ENCODE assay signal across 26 cellular contexts in the genomic region with DNA sequence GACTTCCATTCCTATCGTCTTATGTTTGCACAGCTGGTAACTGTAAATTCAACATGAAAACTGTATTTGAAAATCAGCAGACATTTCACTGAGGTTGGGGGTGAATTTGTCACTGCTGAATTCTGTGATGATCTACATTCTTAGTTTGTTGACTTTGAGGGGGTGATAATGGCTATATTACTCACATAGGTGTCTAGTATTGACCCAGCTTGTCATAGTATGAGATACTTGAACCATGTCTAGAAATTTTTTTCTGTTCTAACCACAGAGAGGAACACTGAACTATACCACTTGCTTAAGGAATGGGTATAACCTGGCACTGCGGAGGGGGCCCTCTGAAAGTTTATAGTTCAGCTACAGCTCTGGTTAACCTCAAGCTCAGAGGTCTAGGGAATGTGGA.
DNase-seq lines count a peak whose midpoint lies in the region; ATAC-seq and TF ChIP-seq lines count a peak whose summit lies in the region.
"Had no signal": no experiment of that assay in that cellular context is flagged by ENCODE, and none has a peak within 500 bp of the region (broad histone marks: within the 10 kb centered on the region; RNA-seq: fewer than 3 reads in every experiment).

No MANE protein-coding gene starts in this region.

- H3K36me3 Mint-ChIP-seq in HFFc6 (ENCODE audit: low read depth), result peaks cover 5% of the 10 kb centered on the region; the same call in 1 of the 2 replicates
- H3K36me3 Mint-ChIP-seq: activated naive CD8-positive, alpha-beta T cell treated with anti-CD3 and anti-CD28 coated beads, Interleukin-2, amount 10 ng/mL, durations not matched to agents 7 days and 5 days; brain; memory B cell; naive B cell had no signal

- TF ChIP-seq CTCF in HFFc6 (IDR thresholded peaks at IDR 0.05), result no peak
- TF ChIP-seq CTCF in astrocyte of the spinal cord (IDR thresholded peaks at IDR 0.05; ENCODE audit: low read depth, low read length), result no peak
- TF ChIP-seq CTCF in osteoblast (IDR thresholded peaks at IDR 0.05; ENCODE audit: extremely low read depth, low read depth, low read length), result no peak

- H4K20me1 ChIP-seq in osteoblast (ENCODE audit: insufficient read depth, low read length), result no peaks in the 10 kb centered on the region
- H4K20me1 ChIP-seq: BLaER1 had no signal

- H3K4me1 Mint-ChIP-seq in HFFc6 (ENCODE audit: low read depth), result peaks cover 33% of the 10 kb centered on the region
- H3K4me1 Mint-ChIP-seq: activated naive CD8-positive, alpha-beta T cell treated with anti-CD3 and anti-CD28 coated beads, Interleukin-2, amount 10 ng/mL, durations not matched to agents 7 days and 5 days; activated T-helper 17 cell treated with anti-CD3 and anti-CD28 coated beads, Interleukin-2, amount 50 U/mL, for 72 hours; endodermal cell; memory B cell had no signal

- no peak overlapping the region; the same call in 1 of the 2 replicates for H3K4me3 Mint-ChIP-seq in HFFc6
- H3K4me3 Mint-ChIP-seq: activated naive CD8-positive, alpha-beta T cell treated with anti-CD3 and anti-CD28 coated beads, Interleukin-2, amount 10 ng/mL, durations not matched to agents 7 days and 5 days; activated T-helper 17 cell treated with anti-CD3 and anti-CD28 coated beads, Interleukin-2, amount 50 U/mL, for 72 hours; brain; endodermal cell; memory B cell; naive B cell; T-helper 2 cell treated with Interferon-gamma antibody and Interleukin-4, amounts not matched to agents 5 μg/mL and 100 μg/mL, for 36 hours had no signal

- H3K4me3 ChIP-seq in astrocyte of the spinal cord (ENCODE audit: low read depth, low read length), result no peak overlapping the region
- H3K4me3 ChIP-seq in osteoblast (ENCODE audit: insufficient read depth, low read length), result no peak overlapping the region
- H3K4me3 ChIP-seq: BLaER1, esophagus squamous epithelium, HAP-1 had no signal

- H3K79me2 ChIP-seq in osteoblast (ENCODE audit: insufficient read depth, low read length), result no peaks in the 10 kb centered on the region

- H3K9me3 ChIP-seq in osteoblast (ENCODE audit: low read depth, low read length), result peaks cover 2% of the 10 kb centered on the region
- H3K9me3 ChIP-seq: HAP-1, SK-N-SH had no signal

- peak overlapping the region; percentile 52 for H3K4me2 ChIP-seq in osteoblast (ENCODE audit: insufficient read depth, low read length)
- H3K4me2 ChIP-seq: BLaER1 had no signal

- in situ Hi-C loops in astrocyte of the spinal cord (cut with HindIII; ENCODE audit: low sequenced_read_pairs), result no loop called here

- no peaks in the 10 kb centered on the region for H3K27me3 Mint-ChIP-seq in HFFc6 (ENCODE audit: insufficient read depth)

- no peaks in the 10 kb centered on the region for H3K27me3 ChIP-seq in osteoblast (ENCODE audit: insufficient read depth, low read length)
- H3K27me3 ChIP-seq: BLaER1, esophagus squamous epithelium had no signal

- ATAC-seq in GM21619 (IDR thresholded peaks at IDR 0.05; ENCODE audit: unreplicated experiment), result no peak
- ATAC-seq: activated T-helper 17 cell treated with anti-CD3 and anti-CD28 coated beads, Interleukin-2, amount 50 U/mL, for 72 hours had no signal

- peak overlapping the region; percentile 54 for H3K27ac ChIP-seq in osteoblast (ENCODE audit: low read depth, low read length)
- H3K27ac ChIP-seq: BLaER1, esophagus squamous epithelium, WERI-Rb-1 had no signal

- H3K9me3 Mint-ChIP-seq in HFFc6, result peaks cover 11% of the 10 kb centered on the region
- H3K9me3 Mint-ChIP-seq: memory B cell had no signal

- H3K36me3 ChIP-seq in osteoblast (ENCODE audit: insufficient read depth, low read length), result no peaks in the 10 kb centered on the region
- H3K36me3 ChIP-seq: BLaER1, esophagus squamous epithelium, HAP-1, WERI-Rb-1 had no signal

- peak overlapping the region; percentile 89 for H3K27ac Mint-ChIP-seq in HFFc6
- H3K27ac Mint-ChIP-seq: activated naive CD8-positive, alpha-beta T cell treated with anti-CD3 and anti-CD28 coated beads, Interleukin-2, amount 10 ng/mL, durations not matched to agents 7 days and 5 days; activated T-helper 17 cell treated with anti-CD3 and anti-CD28 coated beads, Interleukin-2, amount 50 U/mL, for 72 hours; brain; endodermal cell; memory B cell; naive B cell; T-helper 2 cell treated with Interferon-gamma antibody and Interleukin-4, amounts not matched to agents 5 μg/mL and 100 μg/mL, for 36 hours had no signal

- H3K4me1 ChIP-seq in osteoblast (ENCODE audit: insufficient read depth, low read length), result peaks cover 22% of the 10 kb centered on the region
- H3K4me1 ChIP-seq: HAP-1 had no signal

- DNase-seq in COLO668 (lab: John Stamatoyannopoulos, UW; ENCODE audit: unreplicated experiment) (peak; percentile 18), HFFc6 (no peak), astrocyte of the spinal cord (ENCODE audit: low read depth, low spot score) (peak; percentile 57), osteoblast (ENCODE audit: insufficient read length, low spot score, missing footprints) (no peak), HT-29 (ENCODE audit: low spot score) (no peak), NCI-H1694 treated with DMSO at 0.1 percent for 48 hours (lab: John Stamatoyannopoulos, UW) (no peak), NCI-H82 (lab: John Stamatoyannopoulos, UW) (no peak)
- DNase-seq: activated CD4-positive, alpha-beta T cell treated with anti-CD3 and anti-CD28 coated beads, Interleukin-2, amount 50 U/mL, for 1 hour; activated naive CD8-positive, alpha-beta T cell treated with anti-CD3 and anti-CD28 coated beads, Interleukin-2, amount 10 ng/mL, durations not matched to agents 7 days and 5 days; Calu3; endodermal cell; esophagus squamous epithelium; KG1; kidney; naive B cell; NK-92 treated with Interleukin-12 subunit alpha and Interleukin-12 subunit beta, amount 100 ng/mL, for 24 hours; SK-N-SH; substantia nigra; WERI-Rb-1 had no signal

- peak overlapping the region; percentile 25 for H2AFZ ChIP-seq in osteoblast (ENCODE audit: low read length)

Comparison
In these comparisons a context has a peak if more than half of its experiments do, and no peak if none do; other contexts are left out.
1. DNase-seq: peak in COLO668 (single experiment) and astrocyte of the spinal cord (single experiment); none in HFFc6 (single experiment), osteoblast (single experiment), HT-29 (single experiment), NCI-H1694 treated with DMSO at 0.1 percent for 48 hours (single experiment) and NCI-H82 (single experiment).